ENCODE assay signal across 8 cellular contexts in genomic region chr5:119356384-119357188, GRCh38. TPM values are rescaled to one million over a fixed set of nuclear protein-coding genes. Genes with fewer than 3 reads are reported as not detected.
DNase-seq lines count a peak whose midpoint lies in the region; ATAC-seq and TF ChIP-seq lines count a peak whose summit lies in the region.

No MANE protein-coding gene starts in this region.

- no peak for ATAC-seq in GM21423 (IDR thresholded peaks at IDR 0.05; ENCODE audit: unreplicated experiment)
- no peak for ATAC-seq in HG02938 (IDR thresholded peaks at IDR 0.05; ENCODE audit: unreplicated experiment)
- no peak for ATAC-seq in HG02870 (IDR thresholded peaks at IDR 0.05; ENCODE audit: unreplicated experiment)

- peaks cover 79% of the 10 kb centered on the region for H3K4me1 ChIP-seq in HUES48 (ENCODE audit: control insufficient read depth, insufficient read depth, low read length)
- peaks cover 50 to 54% of the 10 kb centered on the region in 2 donors for H3K4me1 ChIP-seq in thyroid gland

- peak overlapping the region; percentile 99 to 100 for H3K4me3 Mint-ChIP-seq in CD14-positive monocyte

- no peak for DNase-seq in CD14-positive monocyte (ENCODE audit: low spot score)
- DNase-seq in astrocyte of the cerebellum (ENCODE audit: low read depth) = peak; percentile 26
- DNase-seq in thyroid gland = no peak

- H3K27ac ChIP-seq in HUES48 (ENCODE audit: low read depth, low read length) (peak overlapping the region; percentile 51), layer of hippocampus (ENCODE audit: low read depth, low read length) (peak overlapping the region; percentile 12), thyroid gland (peak overlapping the region; percentile 86 to 93 (median 89))

- intact Hi-C loops in CD14-positive monocyte (cut with micrococcal nuclease) = loop anchor here in 1 of 2 donors (5.0 kb wide), 3 partner anchors 41 to 84 kb away; no protein-coding TSS in a partner anchor
- intact Hi-C loops in thyroid gland (cut with DNase I) = no loop called here

- no peak for TF ChIP-seq POLR2A in thyroid gland (IDR thresholded peaks at IDR 0.05)

- H3K27ac Mint-ChIP-seq in CD14-positive monocyte = peak overlapping the region; percentile 94 to 99 (median 97)

- TF ChIP-seq CTCF in CD14-positive monocyte (IDR thresholded peaks at IDR 0.05) = no peak
- TF ChIP-seq CTCF in astrocyte of the cerebellum (IDR thresholded peaks at IDR 0.05; ENCODE audit: low read depth, low read length, missing control alignments) = no peak
- TF ChIP-seq CTCF in thyroid gland (IDR thresholded peaks at IDR 0.05) = no peak

- no peaks in the 10 kb centered on the region for H3K36me3 ChIP-seq in HUES48 (ENCODE audit: control insufficient read depth, insufficient read depth, low read length)
- no peaks in the 10 kb centered on the region for H3K36me3 ChIP-seq in thyroid gland

- H3K9me3 Mint-ChIP-seq in CD14-positive monocyte = no peaks in the 10 kb centered on the region

- H3K4me3 ChIP-seq in HUES48 (ENCODE audit: low read depth, low read length) (peak overlapping the region; percentile 75), astrocyte of the cerebellum (ENCODE audit: low read depth, low read length) (peak overlapping the region; percentile 61), thyroid gland (replicated peaks in 1 of 3) (peak overlapping the region; percentile 40 to 74 (median 41))

- peaks cover 3 to 23% of the 10 kb centered on the region in 2 donors for H3K36me3 Mint-ChIP-seq in CD14-positive monocyte

- peaks cover 22% of the 10 kb centered on the region for H3K27me3 ChIP-seq in HUES48 (ENCODE audit: control insufficient read depth, insufficient read depth, low read length)
- H3K27me3 ChIP-seq in layer of hippocampus (ENCODE audit: control insufficient read depth, insufficient read depth, low read length) = no peaks in the 10 kb centered on the region
- no peaks in the 10 kb centered on the region for H3K27me3 ChIP-seq in thyroid gland

- 4 to 7% methylated on average over 9 of the region's 9 CpGs for whole genome bisulfite sequencing in thyroid gland, 2 donors

- peak overlapping the region; percentile 70 for H3K9ac ChIP-seq in HUES48 (ENCODE audit: low read depth, low read length)

- H3K4me1 Mint-ChIP-seq in CD14-positive monocyte = peaks cover 84% of the 10 kb centered on the region

- in situ Hi-C loops in astrocyte of the cerebellum (cut with HindIII; ENCODE audit: low sequenced_read_pairs) = no loop called here

- H3K9me3 ChIP-seq in HUES48 (ENCODE audit: control insufficient read depth, insufficient read depth, low read length) (no peaks in the 10 kb centered on the region), thyroid gland (no peaks in the 10 kb centered on the region)

- peaks cover 0 to 2% (median 0%) of the 10 kb centered on the region in 3 donors for H3K27me3 Mint-ChIP-seq in CD14-positive monocyte (ENCODE audit: low read depth in 3 of 3)

RNA-seq across cellular contexts. Expression of gene TNFAIP8, which starts 0.8 kb away (rescaled TPM):
- polyA plus RNA-seq in CD14-positive monocyte = 10 to 100 TPM; 47.0 to 55.5 TPM
- total RNA-seq in thyroid gland = 10 to 100 TPM; 15.7 to 36.8 (median 33.6) TPM

Comparison
In these comparisons a context has a peak if more than half of its experiments do, and no peak if none do; other contexts are left out.
1. H3K27ac ChIP-seq: peak in every context shown above with its lines; median percentile 89 in thyroid gland; 51 in HUES48; 12 in layer of hippocampus.